In genomic region chr4:76148142-76148849, GRCh38 we compare ENCODE assay signal across 8 cellular contexts. TPM values are rescaled to one million over a fixed set of nuclear protein-coding genes. Genes with fewer than 3 reads are reported as not detected.
DNase-seq lines count a peak whose midpoint lies in the region; ATAC-seq lines count a peak whose summit lies in the region.

NUP54 (minus strand) TSS chr4:76148397; CDS start chr4:76148374, 23 bp downstream.

- peak within 1 kb of the TSS; percentile 86 for H3K4me3 Mint-ChIP-seq in activated CD4-positive, alpha-beta T cell treated with anti-CD3 and anti-CD28 coated beads, Interleukin-2, amount 10 ng/mL, durations not matched to agents 7 days and 5 days

- H3K4me1 Mint-ChIP-seq in activated CD4-positive, alpha-beta T cell treated with anti-CD3 and anti-CD28 coated beads, Interleukin-2, amount 10 ng/mL, durations not matched to agents 7 days and 5 days = peaks cover 31% of the 10 kb centered on the region

- H3K9ac ChIP-seq in BLaER1 = peak within 1 kb of the TSS; percentile 97

- H3K27me3 Mint-ChIP-seq in activated CD4-positive, alpha-beta T cell treated with anti-CD3 and anti-CD28 coated beads, Interleukin-2, amount 10 ng/mL, durations not matched to agents 7 days and 5 days = no peaks in the 10 kb centered on the region

- H3K4me3 ChIP-seq in BLaER1 = peak within 1 kb of the TSS; percentile 99

- no peaks in the 10 kb centered on the region for H3K9me3 ChIP-seq in BLaER1

- peak within 1 kb of the TSS; percentile 95 for H3K27ac ChIP-seq in BLaER1

- DNase-seq in NCI-H69 (lab: John Stamatoyannopoulos, UW) (peak; percentile 94), cortex of kidney (lab: John Stamatoyannopoulos, UW) (peak; percentile 16), left colon (peak; percentile 94 to 95)
- peak; percentile 96 for DNase-seq in activated CD4-positive, alpha-beta T cell treated with anti-CD3 and anti-CD28 coated beads, Interleukin-2, amount 10 ng/mL, durations not matched to agents 7 days and 5 days
- DNase-seq in stimulated activated CD4-positive, alpha-beta T cell treated with anti-CD3 and anti-CD28 coated beads, Interleukin-1b, Interleukin-23, amount 100 ng/mL, for 48 hours = peak; percentile 97

- peak; percentile 98 for ATAC-seq in GM19328 (IDR thresholded peaks at IDR 0.05; ENCODE audit: unreplicated experiment)
- ATAC-seq in HG03520 (IDR thresholded peaks at IDR 0.05; ENCODE audit: unreplicated experiment) = peak; percentile 98
- peak; percentile 96 for ATAC-seq in left colon

- no peaks in the 10 kb centered on the region for H3K9me3 Mint-ChIP-seq in activated CD4-positive, alpha-beta T cell treated with anti-CD3 and anti-CD28 coated beads, Interleukin-2, amount 10 ng/mL, durations not matched to agents 7 days and 5 days

- H4K20me1 ChIP-seq in BLaER1 = peaks cover 48% of the 10 kb centered on the region

- peaks cover 11% of the 10 kb centered on the region for H3K36me3 ChIP-seq in BLaER1

- peaks cover 30% of the 10 kb centered on the region for H3K4me1 ChIP-seq in BLaER1

- peak within 1 kb of the TSS; percentile 97 for H3K4me2 ChIP-seq in BLaER1

- POLR2A ChIA-PET in activated CD4-positive, alpha-beta T cell treated with anti-CD3 and anti-CD28 coated beads, Interleukin-2, amount 10 ng/mL, durations not matched to agents 7 days and 5 days (lab: Charles Lee) = no interaction called here

- H3K27me3 ChIP-seq in BLaER1 = no peaks in the 10 kb centered on the region

- H3K27ac Mint-ChIP-seq in activated CD4-positive, alpha-beta T cell treated with anti-CD3 and anti-CD28 coated beads, Interleukin-2, amount 10 ng/mL, durations not matched to agents 7 days and 5 days = peak within 1 kb of the TSS; percentile 97

- peaks cover 8% of the 10 kb centered on the region for H3K36me3 Mint-ChIP-seq in activated CD4-positive, alpha-beta T cell treated with anti-CD3 and anti-CD28 coated beads, Interleukin-2, amount 10 ng/mL, durations not matched to agents 7 days and 5 days (ENCODE audit: low read depth)

- CTCF ChIA-PET in activated CD4-positive, alpha-beta T cell treated with anti-CD3 and anti-CD28 coated beads, Interleukin-2, amount 10 ng/mL, durations not matched to agents 7 days and 5 days (lab: Charles Lee) = interaction anchor here (1.3 to 1.5 kb wide), 3 partner anchors 22 to 158 kb away, joined by 4 read pairs; partner anchors contain the start of gene SDAD1

- intact Hi-C loops in left colon (cut with DNase I, micrococcal nuclease) = no loop called here

RNA-seq across cellular contexts. Expression of gene NUP54, which starts in this region (rescaled TPM):
- total RNA-seq in activated CD4-positive, alpha-beta T cell treated with anti-CD3 and anti-CD28 coated beads, Interleukin-2, amount 10 ng/mL, durations not matched to agents 7 days and 5 days = 10 to 100 TPM; 50.3 to 52.5 TPM
- total RNA-seq in left colon = 10 to 100 TPM; 27.1 to 36.7 TPM

Comparison
In these comparisons a context has a peak if more than half of its experiments do, and no peak if none do; other contexts are left out.
1. Peak in every context shown above with its lines: DNase-seq, ATAC-seq, H3K4me3 ChIP-seq and H3K27ac ChIP-seq.
2. DNase-seq: peak in every context shown above with its lines; median percentile 97 in stimulated activated CD4-positive, alpha-beta T cell treated with anti-CD3 and anti-CD28 coated beads, Interleukin-1b, Interleukin-23, amount 100 ng/mL, for 48 hours; 96 in activated CD4-positive, alpha-beta T cell treated with anti-CD3 and anti-CD28 coated beads, Interleukin-2, amount 10 ng/mL, durations not matched to agents 7 days and 5 days; 94 in left colon; 94 in NCI-H69; 16 in cortex of kidney.